21 cellular contexts compared by ENCODE assay signal in genomic region chr9:34555435-34556230, GRCh38. TPM values are rescaled to one million over a fixed set of nuclear protein-coding genes. Genes with fewer than 3 reads are reported as not detected.
"Had no signal": no experiment of that assay in that cellular context is flagged by ENCODE, and none has a peak within 500 bp of the region (broad histone marks: within the 10 kb centered on the region; RNA-seq: fewer than 3 reads in every experiment).

No MANE protein-coding gene starts in this region.

- H3K27me3 ChIP-seq: ascending aorta, testis had no signal

- H3K27ac ChIP-seq: ascending aorta, coronary artery, epithelial cell of prostate, sigmoid colon, testis had no signal

- H3K9me3 Mint-ChIP-seq: activated CD4-positive, alpha-beta memory T cell treated with anti-CD3 and anti-CD28 coated beads, Interleukin-2, amount 10 ng/mL, durations not matched to agents 7 days and 5 days; activated T-helper 1 cell treated with anti-CD3 and anti-CD28 coated beads, Interleukin-12 subunit alpha, Interleukin-12 subunit beta, Interleukin-2, Interleukin-4 antibody, amounts not matched to agents 30 ng/mL and 10 ng/mL and 1 ng/mL, durations not matched to agents 14 hours and 24 hours and 36 hours; T-helper 2 cell treated with Interferon-gamma antibody and Interleukin-4, amounts not matched to agents 5 μg/mL and 100 μg/mL, for 36 hours had no signal

- H3K4me1 ChIP-seq: ascending aorta had no signal

- H3K36me3 ChIP-seq: ascending aorta, sigmoid colon had no signal

- H3K4me3 ChIP-seq: ascending aorta, coronary artery, sigmoid colon, testis had no signal

- H3K4me1 Mint-ChIP-seq: activated CD4-positive, alpha-beta memory T cell treated with anti-CD3 and anti-CD28 coated beads, Interleukin-2, amount 10 ng/mL, durations not matched to agents 7 days and 5 days had no signal

- ATAC-seq: left colon; stimulated activated naive CD8-positive, alpha-beta T cell treated with anti-CD3 and anti-CD28 coated beads, Interleukin-15, Interleukin-2, amounts not matched to agents 100 U/mL and 50 U/mL, for 24 hours had no signal

- H3K9me3 ChIP-seq: ascending aorta, sigmoid colon, testis had no signal

- DNase-seq: activated CD4-positive, alpha-beta memory T cell treated with anti-CD3 and anti-CD28 coated beads, Interleukin-2, amount 10 ng/mL, durations not matched to agents 7 days and 5 days; activated CD8-positive, alpha-beta memory T cell treated with anti-CD3 and anti-CD28 coated beads, Interleukin-2, amount 50 U/mL, for 4 hours; activated naive CD4-positive, alpha-beta T cell; caudate nucleus; effector memory CD4-positive, alpha-beta T cell; mesenchymal stem cell; occipital lobe; SIG-M5; stimulated activated CD4-positive, alpha-beta T cell treated with anti-CD3 and anti-CD28 coated beads, Interleukin-4, amount 100 ng/mL, for 1 hour; stimulated activated CD8-positive, alpha-beta memory T cell treated with anti-CD3 and anti-CD28 coated beads, Interleukin-4, amount 100 ng/mL, for 48 hours; stimulated activated naive CD8-positive, alpha-beta T cell treated with anti-CD3 and anti-CD28 coated beads, Interleukin-15, Interleukin-2, amounts not matched to agents 100 U/mL and 50 U/mL, for 24 hours; SW 1271; testis had no signal

- H3K4me3 Mint-ChIP-seq: activated CD4-positive, alpha-beta memory T cell treated with anti-CD3 and anti-CD28 coated beads, Interleukin-2, amount 10 ng/mL, durations not matched to agents 7 days and 5 days; activated T-helper 1 cell treated with anti-CD3 and anti-CD28 coated beads, Interleukin-12 subunit alpha, Interleukin-12 subunit beta, Interleukin-2, Interleukin-4 antibody, amounts not matched to agents 30 ng/mL and 10 ng/mL and 1 ng/mL, durations not matched to agents 14 hours and 24 hours and 36 hours; T-helper 2 cell treated with Interferon-gamma antibody and Interleukin-4, amounts not matched to agents 5 μg/mL and 100 μg/mL, for 36 hours had no signal

- H3K27ac Mint-ChIP-seq: activated CD4-positive, alpha-beta memory T cell treated with anti-CD3 and anti-CD28 coated beads, Interleukin-2, amount 10 ng/mL, durations not matched to agents 7 days and 5 days; activated T-helper 1 cell treated with anti-CD3 and anti-CD28 coated beads, Interleukin-12 subunit alpha, Interleukin-12 subunit beta, Interleukin-2, Interleukin-4 antibody, amounts not matched to agents 30 ng/mL and 10 ng/mL and 1 ng/mL, durations not matched to agents 14 hours and 24 hours and 36 hours; T-helper 2 cell treated with Interferon-gamma antibody and Interleukin-4, amounts not matched to agents 5 μg/mL and 100 μg/mL, for 36 hours had no signal

RNA-seq across cellular contexts. Expression of gene ENHO, which starts 32.8 kb away (rescaled TPM):
- total RNA-seq: activated CD4-positive, alpha-beta memory T cell treated with anti-CD3 and anti-CD28 coated beads, Interleukin-2, amount 10 ng/mL, durations not matched to agents 7 days and 5 days; activated T-helper 1 cell treated with anti-CD3 and anti-CD28 coated beads, Interleukin-12 subunit alpha, Interleukin-12 subunit beta, Interleukin-2, Interleukin-4 antibody, amounts not matched to agents 30 ng/mL and 10 ng/mL and 1 ng/mL, durations not matched to agents 14 hours and 24 hours and 36 hours; ascending aorta had no signal

RNA-seq across cellular contexts. Expression of gene CNTFR, which starts 33.9 kb away (rescaled TPM):
- total RNA-seq: activated CD4-positive, alpha-beta memory T cell treated with anti-CD3 and anti-CD28 coated beads, Interleukin-2, amount 10 ng/mL, durations not matched to agents 7 days and 5 days; activated T-helper 1 cell treated with anti-CD3 and anti-CD28 coated beads, Interleukin-12 subunit alpha, Interleukin-12 subunit beta, Interleukin-2, Interleukin-4 antibody, amounts not matched to agents 30 ng/mL and 10 ng/mL and 1 ng/mL, durations not matched to agents 14 hours and 24 hours and 36 hours; pulmonary artery endothelial cell had no signal
